18 cellular contexts compared by ENCODE assay signal in genomic region chr6:158514176-158514575, GRCh38.
"Had no signal": no experiment of that assay in that cellular context is flagged by ENCODE, and none has a peak within 500 bp of the region (broad histone marks: within the 10 kb centered on the region; RNA-seq: fewer than 3 reads in every experiment).

No MANE protein-coding gene starts in this region.

- ATAC-seq: left cardiac atrium, lower lobe of right lung, right lobe of liver, upper lobe of right lung had no signal

- H3K27ac Mint-ChIP-seq: activated naive CD8-positive, alpha-beta T cell; activated T-helper 2 cell treated with anti-CD3 and anti-CD28 coated beads, Interferon-gamma antibody, Interleukin-2, Interleukin-4, amounts not matched to agents 10 μg/mL and 5 μg/mL and 100 μg/mL, durations not matched to agents 14 hours and 24 hours and 36 hours; progenitor cell of endocrine pancreas; stimulated activated naive CD8-positive, alpha-beta T cell treated with anti-CD3 and anti-CD28 coated beads, Interleukin-15, Interleukin-2, amounts not matched to agents 100 ng/mL and 50 ng/mL, for 24 hours had no signal

- H3K4me3 ChIP-seq: breast epithelium, esophagus muscularis mucosa, lower lobe of right lung, right lobe of liver, spleen, testis, upper lobe of right lung had no signal

- DNase-seq: activated T-cell treated with anti-CD3 and anti-CD28 coated beads for 4 hours; aorta; dermis blood vessel endothelial cell; glutamatergic neuron; left cardiac atrium; lower lobe of right lung; midbrain; right lobe of liver; spleen; stimulated activated CD4-positive, alpha-beta T cell treated with anti-CD3 and anti-CD28 coated beads, Interleukin-1b, Interleukin-23, amount 100 ng/mL, for 48 hours; testis; upper lobe of right lung had no signal

- H3K4me3 Mint-ChIP-seq: activated naive CD8-positive, alpha-beta T cell; stimulated activated naive CD8-positive, alpha-beta T cell treated with anti-CD3 and anti-CD28 coated beads, Interleukin-15, Interleukin-2, amounts not matched to agents 100 ng/mL and 50 ng/mL, for 24 hours had no signal

- H3K9me3 Mint-ChIP-seq: activated T-helper 2 cell treated with anti-CD3 and anti-CD28 coated beads, Interferon-gamma antibody, Interleukin-2, Interleukin-4, amounts not matched to agents 10 μg/mL and 5 μg/mL and 100 μg/mL, durations not matched to agents 14 hours and 24 hours and 36 hours; stimulated activated naive CD8-positive, alpha-beta T cell treated with anti-CD3 and anti-CD28 coated beads, Interleukin-15, Interleukin-2, amounts not matched to agents 100 ng/mL and 50 ng/mL, for 24 hours had no signal
